22 cellular contexts compared by ENCODE assay signal in the genomic region with DNA sequence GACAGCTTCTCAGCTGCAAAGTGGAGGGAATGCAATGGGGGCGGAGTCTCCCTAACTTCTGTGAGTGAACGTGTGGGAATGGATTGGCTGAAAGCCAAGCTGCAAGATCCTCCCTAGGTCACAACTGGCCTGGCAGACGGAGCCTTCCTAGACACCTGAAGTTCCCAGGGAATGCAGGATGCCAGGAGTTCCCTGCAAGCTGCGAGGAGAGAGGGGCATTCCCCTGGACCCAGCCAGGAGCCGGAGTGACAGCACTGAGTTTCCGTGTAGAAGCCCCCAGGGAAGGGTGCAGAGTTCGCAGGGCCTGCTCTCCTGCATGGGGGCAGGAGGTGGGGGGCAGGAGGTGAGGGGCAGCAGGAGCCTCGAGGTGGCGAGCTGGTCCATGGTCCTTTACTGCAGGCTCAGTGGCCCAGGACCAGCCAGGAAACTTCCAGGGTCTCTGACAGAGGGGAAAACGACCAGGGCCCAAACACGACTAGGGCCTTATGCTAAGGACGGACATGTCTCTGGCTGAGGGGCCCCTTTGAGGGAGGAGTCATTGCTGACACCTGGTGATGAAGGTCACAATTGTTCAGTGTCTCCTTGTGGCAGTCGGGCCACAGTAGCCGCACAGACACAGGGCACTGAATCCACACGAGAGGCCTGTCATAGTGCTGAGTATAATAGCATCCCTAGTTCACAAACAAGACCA.
DNase-seq lines count a peak whose midpoint lies in the region; ATAC-seq and TF ChIP-seq lines count a peak whose summit lies in the region.
"Had no signal": no experiment of that assay in that cellular context is flagged by ENCODE, and none has a peak within 500 bp of the region (broad histone marks: within the 10 kb centered on the region; RNA-seq: fewer than 3 reads in every experiment).

No MANE protein-coding gene starts in this region.

- H3K36me3 ChIP-seq in spleen (no peaks in the 10 kb centered on the region), tibial nerve (no peaks in the 10 kb centered on the region)
- H3K36me3 ChIP-seq: neutrophil had no signal

- H3K4me3 ChIP-seq in spleen (no peak overlapping the region), tibial nerve (no peak overlapping the region)
- H3K4me3 ChIP-seq: A549 had no signal

- no peaks in the 10 kb centered on the region for H3K4me1 Mint-ChIP-seq in activated naive CD4-positive, alpha-beta T cell treated with anti-CD3 and anti-CD28 coated beads, Interleukin-2, amount 10 ng/mL, durations not matched to agents 7 days and 5 days
- H3K4me1 Mint-ChIP-seq in WTC11 = peaks cover 7% of the 10 kb centered on the region; the same call in 1 of the 2 replicates
- H3K4me1 Mint-ChIP-seq: activated naive CD8-positive, alpha-beta T cell treated with anti-CD3 and anti-CD28 coated beads, Interleukin-2, amount 50 U/mL, for 24 hours had no signal

- H3K27me3 ChIP-seq in spleen (replicated peaks in 1 of 7) (no peaks in the 10 kb centered on the region), tibial nerve (no peaks in the 10 kb centered on the region)
- H3K27me3 ChIP-seq: neutrophil had no signal

- ATAC-seq in WTC11 = peak; percentile 92
- ATAC-seq: A549; activated CD8-positive, alpha-beta T cell treated with anti-CD3 and anti-CD28 coated beads, Interleukin-2, amount 10 ng/mL, durations not matched to agents 7 days and 5 days; activated naive CD8-positive, alpha-beta T cell treated with anti-CD3 and anti-CD28 coated beads, Interleukin-2, amount 50 U/mL, for 24 hours; CD8-positive, alpha-beta T cell; left ventricle myocardium superior; Panc1 had no signal

- TF ChIP-seq POLR2A in spleen (IDR thresholded peaks at IDR 0.05) (no peak), tibial nerve (IDR thresholded peaks at IDR 0.05) (no peak)

- 66 to 85% (median 77%) methylated on average over 7 to 15 of the region's 15 CpGs for WGBS in spleen, 5 donors
- WGBS in tibial nerve, 2 donors = 69 to 70% methylated on average over 12 to 15 of the region's 15 CpGs

- POLR2A ChIA-PET in WTC11 (lab: Charles Lee) = interaction anchor here (0.5 kb wide), 1 partner anchor 168 kb away, joined by 6 read pairs; no protein-coding TSS in a partner anchor

- H3K4me1 ChIP-seq in spleen (peaks cover 0 to 34% (median 15%) of the 10 kb centered on the region in 6 donors), tibial nerve (peaks cover 0 to 48% (median 27%) of the 10 kb centered on the region in 4 donors)
- H3K4me1 ChIP-seq: A549 had no signal

- H3K27me3 Mint-ChIP-seq in activated naive CD4-positive, alpha-beta T cell treated with anti-CD3 and anti-CD28 coated beads, Interleukin-2, amount 10 ng/mL, durations not matched to agents 7 days and 5 days = no peaks in the 10 kb centered on the region
- peaks cover 5% of the 10 kb centered on the region for H3K27me3 Mint-ChIP-seq in WTC11 (ENCODE audit: low read depth)
- H3K27me3 Mint-ChIP-seq: activated naive CD8-positive, alpha-beta T cell treated with anti-CD3 and anti-CD28 coated beads, Interleukin-2, amount 50 U/mL, for 24 hours had no signal

- intact Hi-C loops in spleen (cut with DNase I; ENCODE audit: low total_unique reads) = no loop called here

- no peak for DNase-seq in activated naive CD4-positive, alpha-beta T cell treated with anti-CD3 and anti-CD28 coated beads, Interleukin-2, amount 10 ng/mL, durations not matched to agents 7 days and 5 days
- no peak for DNase-seq in activated naive CD4-positive, alpha-beta T cell treated with anti-CD3 and anti-CD28 coated beads, Interleukin-2, amount 50 U/mL, for 16 hours
- peak; percentile 38 for DNase-seq in WTC11 (ENCODE audit: low spot score)
- DNase-seq in left kidney (ENCODE audit: low read depth, low spot score) = peak; percentile 75
- peak; percentile 46 for DNase-seq in spleen
- DNase-seq in NCI-H2081 (lab: John Stamatoyannopoulos, UW) = no peak
- no peak for DNase-seq in tibial nerve (ENCODE audit: low spot score in 2 of 2)
- DNase-seq in stimulated activated CD4-positive, alpha-beta T cell treated with anti-CD3 and anti-CD28 coated beads, Interleukin-12 subunit alpha, Interleukin-12 subunit beta, amount 100 ng/mL, for 4 hours = no peak
- DNase-seq: activated CD8-positive, alpha-beta T cell treated with anti-CD3 and anti-CD28 coated beads, Interleukin-2, amount 10 ng/mL, durations not matched to agents 7 days and 5 days; activated effector memory CD4-positive, alpha-beta T cell treated with anti-CD3 and anti-CD28 coated beads, Interleukin-2, amount 50 U/mL, for 16 hours; activated naive CD8-positive, alpha-beta T cell treated with anti-CD3 and anti-CD28 coated beads, Interleukin-2, amount 50 U/mL, for 24 hours; CD8-positive, alpha-beta T cell; DMS 273 treated with DMSO at 0.1 percent for 48 hours; left ventricle myocardium superior; MV-4-11; NCI-H187; NCI-H226; substantia nigra; T-helper 1 cell had no signal

- TF ChIP-seq CTCF in WTC11 (IDR thresholded peaks at IDR 0.05) (no peak), spleen (IDR thresholded peaks at IDR 0.05 in 8 of 11, conservative IDR thresholded peaks at IDR 0.05 in 3 of 11) (no peak), tibial nerve (IDR thresholded peaks at IDR 0.05) (no peak)

- no peak for TF ChIP-seq EP300 in tibial nerve (IDR thresholded peaks at IDR 0.05)

- H3K27ac ChIP-seq in spleen = peak overlapping the region in 2 of 8 donors; percentile 83 to 92
- peak overlapping the region in 1 of 4 donors; percentile 88 for H3K27ac ChIP-seq in tibial nerve
- H3K27ac ChIP-seq: A549, neutrophil had no signal

- CTCF ChIA-PET in activated naive CD4-positive, alpha-beta T cell treated with anti-CD3 and anti-CD28 coated beads, Interleukin-2, amount 10 ng/mL, durations not matched to agents 7 days and 5 days (lab: Charles Lee) = no interaction called here
- CTCF ChIA-PET in WTC11 (lab: Charles Lee) = interaction anchor here (1.1 to 2.0 kb wide), 3 partner anchors 161 to 181 kb away, joined by 4 read pairs; no protein-coding TSS in a partner anchor

- no peaks in the 10 kb centered on the region for H3K9me3 Mint-ChIP-seq in activated naive CD4-positive, alpha-beta T cell treated with anti-CD3 and anti-CD28 coated beads, Interleukin-2, amount 10 ng/mL, durations not matched to agents 7 days and 5 days
- peaks cover 10% of the 10 kb centered on the region for H3K9me3 Mint-ChIP-seq in WTC11

- H3K9me3 ChIP-seq in spleen (peaks cover 0 to 9% (median 2%) of the 10 kb centered on the region in 8 donors), tibial nerve (peaks cover 0 to 10% (median 0%) of the 10 kb centered on the region in 4 donors)
- H3K9me3 ChIP-seq: neutrophil had no signal

- no peak overlapping the region for H3K4me3 Mint-ChIP-seq in activated naive CD4-positive, alpha-beta T cell treated with anti-CD3 and anti-CD28 coated beads, Interleukin-2, amount 10 ng/mL, durations not matched to agents 7 days and 5 days
- H3K4me3 Mint-ChIP-seq in WTC11 = no peak overlapping the region
- H3K4me3 Mint-ChIP-seq: activated CD8-positive, alpha-beta T cell treated with anti-CD3 and anti-CD28 coated beads, Interleukin-2, amount 10 ng/mL, durations not matched to agents 7 days and 5 days; activated naive CD8-positive, alpha-beta T cell treated with anti-CD3 and anti-CD28 coated beads, Interleukin-2, amount 50 U/mL, for 24 hours; CD8-positive, alpha-beta T cell had no signal

- peak overlapping the region; percentile 19 for H3K27ac Mint-ChIP-seq in activated naive CD4-positive, alpha-beta T cell treated with anti-CD3 and anti-CD28 coated beads, Interleukin-2, amount 10 ng/mL, durations not matched to agents 7 days and 5 days
- H3K27ac Mint-ChIP-seq in WTC11 = no peak overlapping the region
- H3K27ac Mint-ChIP-seq: activated CD8-positive, alpha-beta T cell treated with anti-CD3 and anti-CD28 coated beads, Interleukin-2, amount 10 ng/mL, durations not matched to agents 7 days and 5 days; activated naive CD8-positive, alpha-beta T cell treated with anti-CD3 and anti-CD28 coated beads, Interleukin-2, amount 50 U/mL, for 24 hours; CD8-positive, alpha-beta T cell had no signal

- H3K36me3 Mint-ChIP-seq in activated naive CD4-positive, alpha-beta T cell treated with anti-CD3 and anti-CD28 coated beads, Interleukin-2, amount 10 ng/mL, durations not matched to agents 7 days and 5 days = no peaks in the 10 kb centered on the region
- peaks cover 4% of the 10 kb centered on the region for H3K36me3 Mint-ChIP-seq in WTC11
- H3K36me3 Mint-ChIP-seq: CD8-positive, alpha-beta T cell had no signal

TF ChIP-seq in WTC11, 78 proteins besides CTCF, POLR2A, EP300 and RAD21:
- TF ChIP-seq, protein P1, sequence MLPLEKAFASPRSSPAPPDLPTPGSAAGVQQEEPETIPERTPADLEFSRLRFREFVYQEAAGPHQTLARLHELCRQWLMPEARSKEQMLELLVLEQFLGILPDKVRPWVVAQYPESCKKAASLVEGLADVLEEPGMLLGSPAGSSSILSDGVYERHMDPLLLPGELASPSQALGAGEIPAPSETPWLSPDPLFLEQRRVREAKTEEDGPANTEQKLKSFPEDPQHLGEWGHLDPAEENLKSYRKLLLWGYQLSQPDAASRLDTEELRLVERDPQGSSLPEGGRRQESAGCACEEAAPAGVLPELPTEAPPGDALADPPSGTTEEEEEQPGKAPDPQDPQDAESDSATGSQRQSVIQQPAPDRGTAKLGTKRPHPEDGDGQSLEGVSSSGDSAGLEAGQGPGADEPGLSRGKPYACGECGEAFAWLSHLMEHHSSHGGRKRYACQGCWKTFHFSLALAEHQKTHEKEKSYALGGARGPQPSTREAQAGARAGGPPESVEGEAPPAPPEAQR (CRISPR knock-in tag; IDR thresholded peaks at IDR 0.05) = no peak
- TF ChIP-seq ZNF121 (CRISPR knock-in tag; IDR thresholded peaks at IDR 0.05) = peak; percentile 79

Comparison
In these comparisons a context has a peak if more than half of its experiments do, and no peak if none do; other contexts are left out.
1. DNase-seq: peak in WTC11 (single experiment), left kidney (single experiment) and spleen (single experiment); none in activated naive CD4-positive, alpha-beta T cell treated with anti-CD3 and anti-CD28 coated beads, Interleukin-2, amount 10 ng/mL, durations not matched to agents 7 days and 5 days (single experiment), activated naive CD4-positive, alpha-beta T cell treated with anti-CD3 and anti-CD28 coated beads, Interleukin-2, amount 50 U/mL, for 16 hours (single experiment), NCI-H2081 (0 of 2), tibial nerve (0 of 2) and stimulated activated CD4-positive, alpha-beta T cell treated with anti-CD3 and anti-CD28 coated beads, Interleukin-12 subunit alpha, Interleukin-12 subunit beta, amount 100 ng/mL, for 4 hours (single experiment).